In genomic region chr22:46473896-46474557, GRCh38 we compare ENCODE assay signal across 1 cellular context.
A peak's percentile ranks its signal among the peaks of the same experiment; 100 is the strongest.
TF ChIP-seq lines count a peak whose summit lies in the region.

No MANE protein-coding gene starts in this region.

TF ChIP-seq in HepG2, 621 proteins besides CTCF, POLR2A, EP300 and RAD21 (continued from another document and continues in another):
- TF ChIP-seq, protein P1, sequence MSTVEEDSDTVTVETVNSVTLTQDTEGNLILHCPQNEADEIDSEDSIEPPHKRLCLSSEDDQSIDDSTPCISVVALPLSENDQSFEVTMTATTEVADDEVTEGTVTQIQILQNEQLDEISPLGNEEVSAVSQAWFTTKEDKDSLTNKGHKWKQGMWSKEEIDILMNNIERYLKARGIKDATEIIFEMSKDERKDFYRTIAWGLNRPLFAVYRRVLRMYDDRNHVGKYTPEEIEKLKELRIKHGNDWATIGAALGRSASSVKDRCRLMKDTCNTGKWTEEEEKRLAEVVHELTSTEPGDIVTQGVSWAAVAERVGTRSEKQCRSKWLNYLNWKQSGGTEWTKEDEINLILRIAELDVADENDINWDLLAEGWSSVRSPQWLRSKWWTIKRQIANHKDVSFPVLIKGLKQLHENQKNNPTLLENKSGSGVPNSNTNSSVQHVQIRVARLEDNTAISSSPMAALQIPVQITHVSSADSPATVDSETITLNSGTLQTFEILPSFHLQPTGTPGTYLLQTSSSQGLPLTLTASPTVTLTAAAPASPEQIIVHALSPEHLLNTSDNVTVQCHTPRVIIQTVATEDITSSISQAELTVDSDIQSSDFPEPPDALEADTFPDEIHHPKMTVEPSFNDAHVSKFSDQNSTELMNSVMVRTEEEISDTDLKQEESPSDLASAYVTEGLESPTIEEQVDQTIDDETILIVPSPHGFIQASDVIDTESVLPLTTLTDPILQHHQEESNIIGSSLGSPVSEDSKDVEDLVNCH (CRISPR knock-in tag; IDR thresholded peaks at IDR 0.05) = no peak
- TF ChIP-seq PHF21A (CRISPR knock-in tag; IDR thresholded peaks at IDR 0.05) (no peak), ZNF343 (CRISPR knock-in tag; IDR thresholded peaks at IDR 0.05) (0 out of 2 replicates have a peak, but pooled peaks have one; percentile 60), ATM (IDR thresholded peaks at IDR 0.05; ENCODE audit: borderline replicate concordance) (no peak), TEF (CRISPR knock-in tag; IDR thresholded peaks at IDR 0.05) (0 out of 2 replicates have a peak, but pooled peaks have one; percentile 34), AFF4 (CRISPR knock-in tag; IDR thresholded peaks at IDR 0.05) (no peak), ZBTB1 (CRISPR knock-in tag; IDR thresholded peaks at IDR 0.05; ENCODE audit: borderline replicate concordance) (no peak), ZNF720 (CRISPR knock-in tag; IDR thresholded peaks at IDR 0.05) (no peak), IKZF1 (IDR thresholded peaks at IDR 0.05) (no peak), NRL (CRISPR knock-in tag; IDR thresholded peaks at IDR 0.05; ENCODE audit: borderline replicate concordance) (peak; percentile 36; the same call in 1 of the 2 replicates), ZNF850 (CRISPR knock-in tag; conservative IDR thresholded peaks at IDR 0.05) (no peak), ZNF383 (CRISPR knock-in tag; IDR thresholded peaks at IDR 0.05; ENCODE audit: borderline replicate concordance) (no peak), CENPT (CRISPR knock-in tag; IDR thresholded peaks at IDR 0.05; ENCODE audit: low read depth) (no peak), ZNF17 (CRISPR knock-in tag; IDR thresholded peaks at IDR 0.05) (no peak), ZNF496 (CRISPR knock-in tag; IDR thresholded peaks at IDR 0.05; ENCODE audit: insufficient replicate concordance) (no peak), ZNF784 (CRISPR knock-in tag; IDR thresholded peaks at IDR 0.05; ENCODE audit: borderline replicate concordance) (no peak; the same call in 1 of the 2 replicates), RBFOX2 (IDR thresholded peaks at IDR 0.05; ENCODE audit: low read depth, low read length) (no peak), NR2F6 (IDR thresholded peaks at IDR 0.05) (no peak), NR2F6 (CRISPR knock-in tag; IDR thresholded peaks at IDR 0.05) (peak; percentile 60), ZNF576 (CRISPR knock-in tag; IDR thresholded peaks at IDR 0.05) (no peak), RFX1 (IDR thresholded peaks at IDR 0.05) (no peak), ZNF530 (CRISPR knock-in tag; IDR thresholded peaks at IDR 0.05; ENCODE audit: low read depth) (no peak), DDIT3 (CRISPR knock-in tag; IDR thresholded peaks at IDR 0.05) (no peak), MYC (CRISPR knock-in tag; IDR thresholded peaks at IDR 0.05; ENCODE audit: borderline replicate concordance) (peak; percentile 62), ZNF782 (CRISPR knock-in tag; IDR thresholded peaks at IDR 0.05; ENCODE audit: borderline replicate concordance) (peak; percentile 85; the same call in 1 of the 2 replicates), JDP2 (CRISPR knock-in tag; IDR thresholded peaks at IDR 0.05; ENCODE audit: borderline replicate concordance) (no peak), HDAC6 (IDR thresholded peaks at IDR 0.05; ENCODE audit: low read depth, low read length) (no peak), ELF4 (CRISPR knock-in tag; IDR thresholded peaks at IDR 0.05; ENCODE audit: borderline replicate concordance) (no peak), KIAA2018 (CRISPR knock-in tag; IDR thresholded peaks at IDR 0.05; ENCODE audit: borderline replicate concordance) (no peak), ZNF543 (CRISPR knock-in tag; IDR thresholded peaks at IDR 0.05) (no peak), POLR2G (IDR thresholded peaks at IDR 0.05; ENCODE audit: low read depth, low read length) (no peak), ZNF546 (CRISPR knock-in tag; conservative IDR thresholded peaks at IDR 0.05) (no peak), HNF4A (CRISPR knock-in tag; IDR thresholded peaks at IDR 0.05) (peak; percentile 89), NFE2L2 (IDR thresholded peaks at IDR 0.05; ENCODE audit: low read length) (no peak)
- TF ChIP-seq, protein P2, sequence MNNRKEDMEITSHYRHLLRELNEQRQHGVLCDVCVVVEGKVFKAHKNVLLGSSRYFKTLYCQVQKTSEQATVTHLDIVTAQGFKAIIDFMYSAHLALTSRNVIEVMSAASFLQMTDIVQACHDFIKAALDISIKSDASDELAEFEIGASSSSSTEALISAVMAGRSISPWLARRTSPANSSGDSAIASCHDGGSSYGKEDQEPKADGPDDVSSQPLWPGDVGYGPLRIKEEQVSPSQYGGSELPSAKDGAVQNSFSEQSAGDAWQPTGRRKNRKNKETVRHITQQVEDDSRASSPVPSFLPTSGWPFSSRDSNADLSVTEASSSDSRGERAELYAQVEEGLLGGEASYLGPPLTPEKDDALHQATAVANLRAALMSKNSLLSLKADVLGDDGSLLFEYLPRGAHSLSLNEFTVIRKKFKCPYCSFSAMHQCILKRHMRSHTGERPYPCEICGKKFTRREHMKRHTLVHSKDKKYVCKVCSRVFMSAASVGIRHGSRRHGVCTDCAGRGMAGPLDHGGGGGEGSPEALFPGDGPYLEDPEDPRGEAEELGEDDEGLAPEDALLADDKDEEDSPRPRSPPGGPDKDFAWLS (CRISPR knock-in tag; IDR thresholded peaks at IDR 0.05; ENCODE audit: borderline replicate concordance) = no peak
- TF ChIP-seq, protein P3, sequence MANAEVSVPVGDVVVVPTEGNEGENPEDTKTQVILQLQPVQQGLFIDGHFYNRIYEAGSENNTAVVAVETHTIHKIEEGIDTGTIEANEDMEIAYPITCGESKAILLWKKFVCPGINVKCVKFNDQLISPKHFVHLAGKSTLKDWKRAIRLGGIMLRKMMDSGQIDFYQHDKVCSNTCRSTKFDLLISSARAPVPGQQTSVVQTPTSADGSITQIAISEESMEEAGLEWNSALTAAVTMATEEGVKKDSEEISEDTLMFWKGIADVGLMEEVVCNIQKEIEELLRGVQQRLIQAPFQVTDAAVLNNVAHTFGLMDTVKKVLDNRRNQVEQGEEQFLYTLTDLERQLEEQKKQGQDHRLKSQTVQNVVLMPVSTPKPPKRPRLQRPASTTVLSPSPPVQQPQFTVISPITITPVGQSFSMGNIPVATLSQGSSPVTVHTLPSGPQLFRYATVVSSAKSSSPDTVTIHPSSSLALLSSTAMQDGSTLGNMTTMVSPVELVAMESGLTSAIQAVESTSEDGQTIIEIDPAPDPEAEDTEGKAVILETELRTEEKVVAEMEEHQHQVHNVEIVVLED (CRISPR knock-in tag; IDR thresholded peaks at IDR 0.05; ENCODE audit: borderline replicate concordance) = no peak
- TF ChIP-seq, protein P4, sequence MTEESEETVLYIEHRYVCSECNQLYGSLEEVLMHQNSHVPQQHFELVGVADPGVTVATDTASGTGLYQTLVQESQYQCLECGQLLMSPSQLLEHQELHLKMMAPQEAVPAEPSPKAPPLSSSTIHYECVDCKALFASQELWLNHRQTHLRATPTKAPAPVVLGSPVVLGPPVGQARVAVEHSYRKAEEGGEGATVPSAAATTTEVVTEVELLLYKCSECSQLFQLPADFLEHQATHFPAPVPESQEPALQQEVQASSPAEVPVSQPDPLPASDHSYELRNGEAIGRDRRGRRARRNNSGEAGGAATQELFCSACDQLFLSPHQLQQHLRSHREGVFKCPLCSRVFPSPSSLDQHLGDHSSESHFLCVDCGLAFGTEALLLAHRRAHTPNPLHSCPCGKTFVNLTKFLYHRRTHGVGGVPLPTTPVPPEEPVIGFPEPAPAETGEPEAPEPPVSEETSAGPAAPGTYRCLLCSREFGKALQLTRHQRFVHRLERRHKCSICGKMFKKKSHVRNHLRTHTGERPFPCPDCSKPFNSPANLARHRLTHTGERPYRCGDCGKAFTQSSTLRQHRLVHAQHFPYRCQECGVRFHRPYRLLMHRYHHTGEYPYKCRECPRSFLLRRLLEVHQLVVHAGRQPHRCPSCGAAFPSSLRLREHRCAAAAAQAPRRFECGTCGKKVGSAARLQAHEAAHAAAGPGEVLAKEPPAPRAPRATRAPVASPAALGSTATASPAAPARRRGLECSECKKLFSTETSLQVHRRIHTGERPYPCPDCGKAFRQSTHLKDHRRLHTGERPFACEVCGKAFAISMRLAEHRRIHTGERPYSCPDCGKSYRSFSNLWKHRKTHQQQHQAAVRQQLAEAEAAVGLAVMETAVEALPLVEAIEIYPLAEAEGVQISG (CRISPR knock-in tag; IDR thresholded peaks at IDR 0.05) = peak; percentile 53; the same call in 1 of the 2 replicates
